ENCODE assay signal across 30 cellular contexts in the genomic region with DNA sequence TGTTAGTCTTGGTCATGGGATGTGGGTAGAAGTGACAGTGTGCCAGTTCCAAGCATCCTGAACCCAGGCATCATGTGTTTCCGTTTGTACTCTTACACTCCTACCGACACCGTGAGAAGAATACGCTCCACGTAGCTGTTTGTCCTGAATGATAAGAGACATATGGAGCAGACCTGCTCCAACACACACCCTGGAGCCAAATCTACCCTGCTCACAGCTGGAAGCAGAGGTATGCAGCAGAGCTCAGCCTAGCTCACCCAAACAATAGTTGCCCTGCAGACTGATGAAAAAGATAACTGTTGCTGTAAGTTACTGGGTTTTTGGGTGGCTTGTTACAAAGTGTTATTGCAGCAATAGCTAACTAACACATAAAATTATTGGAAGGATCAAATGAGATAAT.
"Had no signal": no experiment of that assay in that cellular context is flagged by ENCODE, and none has a peak within 500 bp of the region (broad histone marks: within the 10 kb centered on the region; RNA-seq: fewer than 3 reads in every experiment).

No MANE protein-coding gene starts in this region.

- H3K27me3 ChIP-seq: esophagus muscularis mucosa, pancreas, sigmoid colon, upper lobe of left lung, vagina had no signal

- H3K27ac ChIP-seq: esophagus muscularis mucosa, left ventricle myocardium inferior, pancreas, psoas muscle, sigmoid colon, upper lobe of left lung, vagina, WERI-Rb-1 had no signal

- H3K27ac Mint-ChIP-seq: activated CD4-positive, alpha-beta memory T cell treated with anti-CD3 and anti-CD28 coated beads, Interleukin-2, amount 10 ng/mL, durations not matched to agents 7 days and 5 days; activated CD4-positive, alpha-beta T cell treated with anti-CD3 and anti-CD28 coated beads, Interleukin-2, amount 10 ng/mL, durations not matched to agents 7 days and 5 days; activated T-helper 17 cell treated with anti-CD3 and anti-CD28 coated beads, Interleukin-2, amount 50 U/mL, for 72 hours; naive B cell; nephron progenitor cell; stimulated activated memory B cell treated with anti-CD40 and anti-IgM and Interleukin-4, amounts not matched to agents 10 μg/mL and 1 μg/mL and 100 μg/mL, for 72 hours; stimulated activated naive CD8-positive, alpha-beta T cell treated with anti-CD3 and anti-CD28 coated beads, Interleukin-15, amount 100 ng/mL, for 72 hours; T-helper 1 cell treated with Interleukin-12 subunit alpha and Interleukin-12 subunit beta and Interleukin-4 antibody, amounts not matched to agents 30 μg/mL and 1 μg/mL, for 36 hours had no signal

- H3K4me3 Mint-ChIP-seq: activated CD4-positive, alpha-beta memory T cell treated with anti-CD3 and anti-CD28 coated beads, Interleukin-2, amount 10 ng/mL, durations not matched to agents 7 days and 5 days; activated CD4-positive, alpha-beta T cell treated with anti-CD3 and anti-CD28 coated beads, Interleukin-2, amount 10 ng/mL, durations not matched to agents 7 days and 5 days; activated T-cell treated with anti-CD3 and anti-CD28 coated beads, Interleukin-2, amount 50 U/mL, for 4 hours; activated T-helper 17 cell treated with anti-CD3 and anti-CD28 coated beads, Interleukin-2, amount 50 U/mL, for 72 hours; naive B cell; nephron progenitor cell; stimulated activated memory B cell treated with anti-CD40 and anti-IgM and Interleukin-4, amounts not matched to agents 10 μg/mL and 1 μg/mL and 100 μg/mL, for 72 hours; stimulated activated naive CD8-positive, alpha-beta T cell treated with anti-CD3 and anti-CD28 coated beads, Interleukin-15, amount 100 ng/mL, for 72 hours; T-helper 1 cell treated with Interleukin-12 subunit alpha and Interleukin-12 subunit beta and Interleukin-4 antibody, amounts not matched to agents 30 μg/mL and 1 μg/mL, for 36 hours had no signal

- ATAC-seq: activated T-cell treated with anti-CD3 and anti-CD28 coated beads, Interleukin-2, amount 50 U/mL, for 4 hours; activated T-helper 17 cell treated with anti-CD3 and anti-CD28 coated beads, Interleukin-2, amount 50 U/mL, for 72 hours; pancreas; psoas muscle; stimulated activated memory B cell treated with anti-CD40 and anti-IgM and Interleukin-4, amounts not matched to agents 10 μg/mL and 1 μg/mL and 100 μg/mL, for 72 hours; stimulated activated naive CD8-positive, alpha-beta T cell treated with anti-CD3 and anti-CD28 coated beads, Interleukin-15, amount 100 ng/mL, for 72 hours had no signal

- H3K4me1 Mint-ChIP-seq: activated CD4-positive, alpha-beta memory T cell treated with anti-CD3 and anti-CD28 coated beads, Interleukin-2, amount 10 ng/mL, durations not matched to agents 7 days and 5 days; activated CD4-positive, alpha-beta T cell treated with anti-CD3 and anti-CD28 coated beads, Interleukin-2, amount 10 ng/mL, durations not matched to agents 7 days and 5 days; activated T-helper 17 cell treated with anti-CD3 and anti-CD28 coated beads, Interleukin-2, amount 50 U/mL, for 72 hours; naive B cell; stimulated activated memory B cell treated with anti-CD40 and anti-IgM and Interleukin-4, amounts not matched to agents 10 μg/mL and 1 μg/mL and 100 μg/mL, for 72 hours; stimulated activated naive CD8-positive, alpha-beta T cell treated with anti-CD3 and anti-CD28 coated beads, Interleukin-15, amount 100 ng/mL, for 72 hours had no signal

- DNase-seq: activated CD4-positive, alpha-beta memory T cell treated with anti-CD3 and anti-CD28 coated beads, Interleukin-2, amount 10 ng/mL, durations not matched to agents 7 days and 5 days; activated CD4-positive, alpha-beta T cell treated with anti-CD3 and anti-CD28 coated beads for 1 hour; activated CD4-positive, alpha-beta T cell treated with anti-CD3 and anti-CD28 coated beads, Interleukin-2, amount 10 ng/mL, durations not matched to agents 7 days and 5 days; activated gamma-delta T cell treated with Interleukin-2 at 50 U/mL for 16 hours; activated naive CD4-positive, alpha-beta T cell treated with anti-CD3 and anti-CD28 coated beads, Interleukin-2, amount 50 U/mL, for 16 hours; activated T-cell treated with anti-CD3 and anti-CD28 coated beads, Interleukin-2, amount 50 U/mL, for 4 hours; amygdala; central memory CD4-positive, alpha-beta T cell; glutamatergic neuron; left ventricle myocardium inferior; naive B cell; nephron progenitor cell; pancreas; psoas muscle; sigmoid colon; stimulated activated CD4-positive, alpha-beta T cell treated with anti-CD3 and anti-CD28 coated beads, Interleukin-1b, Interleukin-23, amount 100 ng/mL, for 48 hours; stimulated activated CD4-positive, alpha-beta T cell treated with anti-CD3 and anti-CD28 coated beads, Interleukin-4, amount 100 ng/mL, for 4 hours; stimulated activated CD8-positive, alpha-beta memory T cell treated with anti-CD3 and anti-CD28 coated beads, Interleukin-4, amount 100 ng/mL, for 48 hours; stimulated activated naive CD8-positive, alpha-beta T cell treated with anti-CD3 and anti-CD28 coated beads, Interleukin-15, amount 100 ng/mL, for 72 hours; substantia nigra; T1000; upper lobe of left lung; WERI-Rb-1 had no signal

- H3K4me1 ChIP-seq: esophagus muscularis mucosa, left ventricle myocardium inferior, pancreas, psoas muscle, sigmoid colon, upper lobe of left lung, vagina had no signal

- H3K36me3 ChIP-seq: esophagus muscularis mucosa, left ventricle myocardium inferior, pancreas, sigmoid colon, upper lobe of left lung, vagina, WERI-Rb-1 had no signal

- H3K9me3 ChIP-seq: esophagus muscularis mucosa, left ventricle myocardium inferior, pancreas, psoas muscle, sigmoid colon, upper lobe of left lung, vagina had no signal

- H3K27me3 Mint-ChIP-seq: stimulated activated memory B cell treated with anti-CD40 and anti-IgM and Interleukin-4, amounts not matched to agents 10 μg/mL and 1 μg/mL and 100 μg/mL, for 72 hours had no signal

- H3K36me3 Mint-ChIP-seq: naive B cell; stimulated activated memory B cell treated with anti-CD40 and anti-IgM and Interleukin-4, amounts not matched to agents 10 μg/mL and 1 μg/mL and 100 μg/mL, for 72 hours had no signal

- H3K4me3 ChIP-seq: esophagus muscularis mucosa, left ventricle myocardium inferior, lung, pancreas, psoas muscle, sigmoid colon, smooth muscle cell, upper lobe of left lung, vagina had no signal

- H3K4me2 ChIP-seq: smooth muscle cell had no signal

- H3K9me3 Mint-ChIP-seq: activated CD4-positive, alpha-beta memory T cell treated with anti-CD3 and anti-CD28 coated beads, Interleukin-2, amount 10 ng/mL, durations not matched to agents 7 days and 5 days; activated CD4-positive, alpha-beta T cell treated with anti-CD3 and anti-CD28 coated beads, Interleukin-2, amount 10 ng/mL, durations not matched to agents 7 days and 5 days; activated T-cell treated with anti-CD3 and anti-CD28 coated beads, Interleukin-2, amount 50 U/mL, for 4 hours; activated T-helper 17 cell treated with anti-CD3 and anti-CD28 coated beads, Interleukin-2, amount 50 U/mL, for 72 hours; naive B cell; nephron progenitor cell; stimulated activated memory B cell treated with anti-CD40 and anti-IgM and Interleukin-4, amounts not matched to agents 10 μg/mL and 1 μg/mL and 100 μg/mL, for 72 hours; stimulated activated naive CD8-positive, alpha-beta T cell treated with anti-CD3 and anti-CD28 coated beads, Interleukin-15, amount 100 ng/mL, for 72 hours; T-helper 1 cell treated with Interleukin-12 subunit alpha and Interleukin-12 subunit beta and Interleukin-4 antibody, amounts not matched to agents 30 μg/mL and 1 μg/mL, for 36 hours had no signal
